8 cellular contexts compared by ENCODE assay signal in the genomic region with DNA sequence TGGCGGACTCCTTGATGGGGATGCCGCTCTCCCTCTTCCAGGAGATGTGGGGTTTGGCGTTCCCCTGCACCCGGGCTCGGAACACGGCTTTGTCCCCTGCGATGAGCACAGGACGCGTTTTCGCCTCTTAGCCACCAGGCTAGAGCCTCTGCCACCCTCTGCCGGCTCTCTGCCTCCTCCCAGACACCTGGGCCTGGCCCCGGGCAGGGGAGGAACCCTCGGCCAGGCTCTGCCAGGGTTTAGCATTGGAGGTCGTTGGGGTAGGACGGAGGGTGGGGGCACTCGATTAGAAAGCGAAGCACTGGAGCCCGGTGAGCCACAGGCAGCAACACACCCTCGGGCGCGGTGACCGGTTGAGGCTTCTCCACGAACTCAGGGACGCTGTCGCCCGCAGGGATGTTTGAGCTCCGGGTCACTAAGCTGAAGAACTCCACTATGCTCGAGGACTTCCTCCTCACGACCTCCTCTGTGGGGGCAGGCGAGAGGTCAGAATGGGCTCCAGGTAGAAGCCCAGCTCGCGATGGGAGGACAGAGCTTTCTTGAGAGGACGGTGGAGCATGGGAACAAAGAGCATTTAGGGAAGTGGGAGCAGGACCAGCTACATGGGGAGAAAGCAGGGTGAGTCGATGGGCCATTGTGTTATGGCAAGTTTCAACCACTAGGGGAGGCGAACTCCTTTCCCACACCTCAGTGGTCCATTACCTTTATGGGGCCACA. TPM values are rescaled to one million over a fixed set of nuclear protein-coding genes. Genes with fewer than 3 reads are reported as not detected.
DNase-seq lines count a peak whose midpoint lies in the region; ATAC-seq and TF ChIP-seq lines count a peak whose summit lies in the region.

No MANE protein-coding gene starts in this region.

- H3K4me3 ChIP-seq in A673 (ENCODE audit: low read depth, low read length, poor library complexity, severe bottlenecking) (peak overlapping the region; percentile 53), GM12875 (ENCODE audit: low read depth, low read length) (peak overlapping the region; percentile 42), muscle layer of colon (ENCODE audit: low read depth in 1 of 2, low read length in 2 of 2) (peak overlapping the region; percentile 56 to 67), tibial nerve (peak overlapping the region; percentile 45 to 74 (median 64))

- TF ChIP-seq CTCF in A673 (conservative IDR thresholded peaks at IDR 0.05; ENCODE audit: low read depth, low read length): peak; percentile 64
- peak; percentile 94 for TF ChIP-seq CTCF in GM12875 (IDR thresholded peaks at IDR 0.05; ENCODE audit: borderline replicate concordance, insufficient read depth, low read depth, low read length)
- TF ChIP-seq CTCF in activated CD8-positive, alpha-beta T cell treated with anti-CD3 and anti-CD28 coated beads for 36 hours (IDR thresholded peaks at IDR 0.05): peak; percentile 94
- TF ChIP-seq CTCF in endothelial cell (IDR thresholded peaks at IDR 0.05; ENCODE audit: unreplicated experiment): peak; percentile 81
- peak; percentile 62 to 78 (median 76) for TF ChIP-seq CTCF in tibial nerve (IDR thresholded peaks at IDR 0.05)

- peak; percentile 35 for DNase-seq in A673 (ENCODE audit: low spot score)
- peak; percentile 30 for DNase-seq in NCI-H2196 (lab: John Stamatoyannopoulos, UW; ENCODE audit: unreplicated experiment)
- DNase-seq in activated CD8-positive, alpha-beta T cell treated with anti-CD3 and anti-CD28 coated beads for 36 hours: peak; percentile 71
- peak; percentile 58 for DNase-seq in endothelial cell (ENCODE audit: low spot score)
- peak in 1 of 2 donors; percentile 61 for DNase-seq in tibial nerve (ENCODE audit: low spot score in 2 of 2)

- WGBS in tibial nerve, 2 donors: 8 to 14% methylated on average over 15 to 34 of the region's 35 CpGs

- H3K27me3 ChIP-seq in A673 (replicated peaks; ENCODE audit: insufficient read depth, low read depth, low read length, poor library complexity) (no peaks in the 10 kb centered on the region), muscle layer of colon (ENCODE audit: control insufficient read depth in 1 of 2, insufficient read depth in 2 of 2, low read length in 2 of 2) (no peaks in the 10 kb centered on the region), tibial nerve (no peaks in the 10 kb centered on the region)

- POLR2A ChIA-PET in A673 (lab: Charles Lee; ENCODE audit: low non-redundant PET): interaction anchor here (0.7 kb wide), 1 partner anchor 28 kb away, joined by 4 read pairs; no protein-coding TSS in a partner anchor
- POLR2A ChIA-PET in activated CD8-positive, alpha-beta T cell treated with anti-CD3 and anti-CD28 coated beads for 36 hours (lab: Charles Lee): interaction anchor here (0.7 to 1.3 kb wide), 8 partner anchors 10 to 325 kb away, joined by 3 to 6 read pairs (median 4); partner anchors contain the start of gene SPTY2D1

- H3K27ac ChIP-seq in A673 (ENCODE audit: low read depth, low read length, poor library complexity, severe bottlenecking) (no peak overlapping the region), muscle layer of colon (ENCODE audit: low read depth, low read length) (peak overlapping the region; percentile 28), tibial nerve (peak overlapping the region; percentile 46 to 68 (median 65))

- H3K36me3 Mint-ChIP-seq in activated CD8-positive, alpha-beta T cell treated with anti-CD3 and anti-CD28 coated beads for 36 hours (ENCODE audit: low read depth): no peaks in the 10 kb centered on the region
- H3K36me3 Mint-ChIP-seq in endothelial cell (ENCODE audit: low read depth, unreplicated experiment): no peaks in the 10 kb centered on the region

- peak overlapping the region; percentile 68 for H3K9ac ChIP-seq in muscle layer of colon (ENCODE audit: low read length)

- no peaks in the 10 kb centered on the region for H3K27me3 Mint-ChIP-seq in activated CD8-positive, alpha-beta T cell treated with anti-CD3 and anti-CD28 coated beads for 36 hours
- peaks cover 5% of the 10 kb centered on the region for H3K27me3 Mint-ChIP-seq in endothelial cell (ENCODE audit: unreplicated experiment)

- CTCF ChIA-PET in A673 (lab: Charles Lee): interaction anchor here (0.6 to 1.3 kb wide), 6 partner anchors 10 to 478 kb away, joined by 3 to 7 read pairs (median 4); partner anchors contain the start of gene TSG101
- CTCF ChIA-PET in activated CD8-positive, alpha-beta T cell treated with anti-CD3 and anti-CD28 coated beads for 36 hours (lab: Charles Lee): interaction anchor here (0.6 to 3.8 kb wide), 56 partner anchors 8 to 624 kb away, joined by 3 to 51 read pairs (median 5); partner anchors contain the start of genes SPTY2D1, TMEM86A, TSG101 and UEVLD

- no peak for TF ChIP-seq EP300 in tibial nerve (IDR thresholded peaks at IDR 0.05)

- H3K9me3 ChIP-seq in A673 (ENCODE audit: low read depth, low read length, poor library complexity, severe bottlenecking) (no peaks in the 10 kb centered on the region), muscle layer of colon (ENCODE audit: low read length) (no peaks in the 10 kb centered on the region), tibial nerve (no peaks in the 10 kb centered on the region)

- peak overlapping the region; percentile 76 for H3K4me3 Mint-ChIP-seq in activated CD8-positive, alpha-beta T cell treated with anti-CD3 and anti-CD28 coated beads for 36 hours
- peak overlapping the region; percentile 88 for H3K4me3 Mint-ChIP-seq in endothelial cell (ENCODE audit: unreplicated experiment)

- ATAC-seq in HG02798 (IDR thresholded peaks at IDR 0.05; ENCODE audit: poor library complexity, unreplicated experiment): peak; percentile 68
- peak; percentile 66 for ATAC-seq in activated CD8-positive, alpha-beta T cell treated with anti-CD3 and anti-CD28 coated beads for 36 hours

- BruUV-seq in A673 (replicated peaks; lab: Mats Ljungman, UMichigan): no TSS peak

- TF ChIP-seq POLR2A in tibial nerve (IDR thresholded peaks at IDR 0.05): no peak

- peak overlapping the region; percentile 67 for H3K27ac Mint-ChIP-seq in activated CD8-positive, alpha-beta T cell treated with anti-CD3 and anti-CD28 coated beads for 36 hours
- no peak overlapping the region for H3K27ac Mint-ChIP-seq in endothelial cell (ENCODE audit: unreplicated experiment)

- intact Hi-C loops in A673 (cut with micrococcal nuclease; ENCODE audit: unreplicated experiment): loop anchor here (10.0 kb wide), 1 partner anchor 177 kb away; no protein-coding TSS in a partner anchor
- intact Hi-C loops in activated CD8-positive, alpha-beta T cell treated with anti-CD3 and anti-CD28 coated beads for 36 hours (cut with micrococcal nuclease): no loop called here

- H3K9me3 Mint-ChIP-seq in activated CD8-positive, alpha-beta T cell treated with anti-CD3 and anti-CD28 coated beads for 36 hours: no peaks in the 10 kb centered on the region
- no peaks in the 10 kb centered on the region for H3K9me3 Mint-ChIP-seq in endothelial cell (ENCODE audit: unreplicated experiment)

- peaks cover 3% of the 10 kb centered on the region for H3K4me1 ChIP-seq in A673 (ENCODE audit: insufficient read depth, low read length, poor library complexity, severe bottlenecking)
- H3K4me1 ChIP-seq in muscle layer of colon (ENCODE audit: insufficient read depth, low read length): peaks cover 17% of the 10 kb centered on the region
- peaks cover 0 to 18% (median 8%) of the 10 kb centered on the region in 4 donors for H3K4me1 ChIP-seq in tibial nerve

- H3K36me3 ChIP-seq in A673 (ENCODE audit: insufficient read depth, low read length, poor library complexity, severe bottlenecking): no peaks in the 10 kb centered on the region
- H3K36me3 ChIP-seq in muscle layer of colon (ENCODE audit: insufficient read depth, low read length): no peaks in the 10 kb centered on the region
- no peaks in the 10 kb centered on the region for H3K36me3 ChIP-seq in tibial nerve

- no peaks in the 10 kb centered on the region for H3K4me1 Mint-ChIP-seq in activated CD8-positive, alpha-beta T cell treated with anti-CD3 and anti-CD28 coated beads for 36 hours (ENCODE audit: low read depth)
- H3K4me1 Mint-ChIP-seq in endothelial cell (ENCODE audit: unreplicated experiment): no peaks in the 10 kb centered on the region

RNA-seq across cellular contexts. Expression of gene IGSF22, which starts 4.3 kb away (rescaled TPM):
- total RNA-seq in A673 (2021) (not detected in 2 replicates), endothelial cell (ENCODE audit: unreplicated experiment) (0.74 TPM), tibial nerve (under 1 TPM in 2 of 4 donors, not detected in 2; 0.44 to 0.90 TPM)
- total RNA-seq in activated CD8-positive, alpha-beta T cell treated with anti-CD3 and anti-CD28 coated beads for 36 hours: 1 to 10 TPM in 1 of 2 experiments, under 1 TPM in 1; 0.43 to 1.4 TPM

RNA-seq across cellular contexts. Expression of gene TMEM86A, which starts 23.2 kb away (rescaled TPM):
- total RNA-seq in A673 (2021) (0.09 and 0.24 TPM in 2 replicates), endothelial cell (ENCODE audit: unreplicated experiment) (3.9 TPM), tibial nerve (10 to 100 TPM in 1 of 4 donors, 1 to 10 TPM in 3; 5.4 to 11.0 (median 6.8) TPM)
- total RNA-seq in activated CD8-positive, alpha-beta T cell treated with anti-CD3 and anti-CD28 coated beads for 36 hours: under 1 TPM; 0.11 to 0.34 TPM
